ENCODE assay signal across 8 cellular contexts in the genomic region with DNA sequence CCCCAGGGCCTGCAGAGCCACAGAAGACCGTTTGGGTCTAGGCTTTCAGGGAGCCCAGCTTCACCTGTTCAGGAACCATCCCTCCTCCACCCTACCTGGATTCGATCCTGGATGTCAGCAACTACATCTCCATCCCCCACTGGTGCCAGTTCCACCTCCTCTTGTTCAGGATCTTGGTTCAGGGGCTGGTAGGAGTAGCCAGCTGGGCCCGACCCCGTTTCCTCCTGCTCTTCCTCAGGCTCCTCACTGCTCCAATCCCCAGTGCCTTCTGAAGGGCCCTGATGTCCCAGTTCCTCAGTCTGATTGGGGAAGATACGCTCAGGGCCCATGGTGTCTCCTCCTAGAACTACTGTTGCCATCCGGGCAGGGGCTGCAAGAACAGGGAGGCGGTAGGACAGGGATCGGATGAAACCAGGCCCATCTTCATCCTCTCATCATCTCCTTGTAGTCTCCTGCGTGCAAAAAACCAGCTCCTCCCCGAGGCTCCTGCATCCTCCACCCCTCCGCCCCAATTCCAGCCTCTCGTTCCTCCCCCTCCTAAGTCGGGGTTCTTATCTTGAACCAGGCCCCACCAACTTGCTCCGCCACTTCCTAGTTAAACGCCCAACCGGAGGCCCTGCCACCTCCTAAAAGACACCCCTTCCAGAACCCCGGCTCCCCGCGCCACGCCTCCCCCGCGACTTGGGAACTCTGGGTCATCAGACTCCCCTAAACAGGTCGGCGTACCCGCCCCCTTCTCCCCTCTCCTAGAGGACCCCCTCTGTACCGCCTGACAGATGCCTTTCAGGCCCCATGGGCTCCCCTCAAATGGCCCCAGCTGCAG. TPM values are rescaled to one million over a fixed set of nuclear protein-coding genes. Genes with fewer than 3 reads are reported as not detected.
DNase-seq lines count a peak whose midpoint lies in the region; ATAC-seq and FAIRE-seq lines count a peak whose summit lies in the region.

No MANE protein-coding gene starts in this region.

- H3K9ac ChIP-seq in mesenchymal stem cell (ENCODE audit: low read length), result peak overlapping the region; percentile 92

- peak overlapping the region; percentile 86 to 96 (median 90) for H3K4me3 Mint-ChIP-seq in CD8-positive, alpha-beta memory T cell

- peak overlapping the region; percentile 31 for H2BK15ac ChIP-seq in mesenchymal stem cell (ENCODE audit: low read depth, poor library complexity, severe bottlenecking)

- H3K27me3 ChIP-seq in CD8-positive, alpha-beta memory T cell (ENCODE audit: insufficient read depth, low read length, poor library complexity, severe bottlenecking), result no peaks in the 10 kb centered on the region
- no peaks in the 10 kb centered on the region for H3K27me3 ChIP-seq in mesenchymal stem cell (ENCODE audit: control insufficient read depth in 1 of 2, insufficient read depth in 1 of 2, low read length in 2 of 2)

- peaks cover 0 to 2% of the 10 kb centered on the region in 2 donors for H3K27me3 Mint-ChIP-seq in CD8-positive, alpha-beta memory T cell

- FAIRE-seq in HTR-8/SVneo (lab: Jason Lieb, UNC), result no peak

- WGBS in mesenchymal stem cell, result 8% methylated on average over 26 of the region's 26 CpGs
- 2% methylated on average over 26 of the region's 26 CpGs for WGBS in urinary bladder

- peak overlapping the region in 1 of 2 experiments; percentile 54 for H3K18ac ChIP-seq in mesenchymal stem cell (ENCODE audit: low read depth in 1 of 2, low read length in 2 of 2)

- H3K27ac ChIP-seq in CD8-positive, alpha-beta memory T cell (ENCODE audit: low read depth, low read length), result peak overlapping the region; percentile 81
- H3K27ac ChIP-seq in mesenchymal stem cell (ENCODE audit: low read length, poor library complexity, severe bottlenecking) (peak overlapping the region; percentile 10), urinary bladder (ENCODE audit: low read depth) (peak overlapping the region; percentile 61)

- H3K27ac Mint-ChIP-seq in CD8-positive, alpha-beta memory T cell, result peak overlapping the region; percentile 59 to 97 (median 92)

- H4K8ac ChIP-seq in mesenchymal stem cell (ENCODE audit: low read length), result no peak overlapping the region

- no peak overlapping the region for H2BK12ac ChIP-seq in mesenchymal stem cell (ENCODE audit: low read length in 2 of 2)

- H3K79me1 ChIP-seq in mesenchymal stem cell (replicated peaks; ENCODE audit: low read length, poor library complexity, severe bottlenecking), result peaks cover 33% of the 10 kb centered on the region

- peak overlapping the region; percentile 18 for H2AFZ ChIP-seq in mesenchymal stem cell (ENCODE audit: low read depth, low read length)

- H3K4me3 ChIP-seq in CD8-positive, alpha-beta memory T cell (ENCODE audit: low read length), result peak overlapping the region; percentile 81
- H3K4me3 ChIP-seq in mesenchymal stem cell (ENCODE audit: insufficient read depth in 1 of 2, low read depth in 1 of 2, low read length in 2 of 2) (peak overlapping the region; percentile 68 to 92), urinary bladder (ENCODE audit: low read depth, low read length) (peak overlapping the region; percentile 55)

- peaks cover 42% of the 10 kb centered on the region for H3K4me1 ChIP-seq in CD8-positive, alpha-beta memory T cell (ENCODE audit: insufficient read depth, low read length)
- H3K4me1 ChIP-seq in mesenchymal stem cell (ENCODE audit: control insufficient read depth, insufficient read depth, low read depth, low read length) (peaks cover 29% of the 10 kb centered on the region), urinary bladder (ENCODE audit: insufficient read depth) (no peaks in the 10 kb centered on the region)

- CTCF ChIA-PET in CD8-positive, alpha-beta memory T cell (lab: Charles Lee), result interaction anchor here (0.7 to 3.2 kb wide), 6 partner anchors 11 to 130 kb away, joined by 3 to 17 read pairs (median 4); partner anchors contain the start of genes KLC4, MRPL2 and PPP2R5D

- peaks cover 47 to 69% (median 53%) of the 10 kb centered on the region in 3 donors for H3K4me1 Mint-ChIP-seq in CD8-positive, alpha-beta memory T cell

- H3K36me3 Mint-ChIP-seq in CD8-positive, alpha-beta memory T cell, result peaks cover 0 to 75% (median 6%) of the 10 kb centered on the region in 3 donors

- H2AK5ac ChIP-seq in mesenchymal stem cell (ENCODE audit: low read length, severe bottlenecking), result no peak overlapping the region

- peak overlapping the region; percentile 9 for H2BK120ac ChIP-seq in mesenchymal stem cell (ENCODE audit: low read depth, low read length)

- peak; percentile 4 for ATAC-seq in GM21619 (IDR thresholded peaks at IDR 0.05; ENCODE audit: unreplicated experiment)

- no peaks in the 10 kb centered on the region for H3K9me3 ChIP-seq in CD8-positive, alpha-beta memory T cell (ENCODE audit: low read length)
- H3K9me3 ChIP-seq in mesenchymal stem cell (ENCODE audit: control insufficient read depth, low read length), result no peaks in the 10 kb centered on the region

- no peak overlapping the region for H2BK5ac ChIP-seq in mesenchymal stem cell (ENCODE audit: low read depth, low read length, poor library complexity, severe bottlenecking)

- H3K23ac ChIP-seq in mesenchymal stem cell (ENCODE audit: low read length in 2 of 2), result no peak overlapping the region

- POLR2A ChIA-PET in CD8-positive, alpha-beta memory T cell (lab: Charles Lee), result interaction anchor here (0.5 to 3.4 kb wide), 11 partner anchors 27 to 497 kb away, joined by 3 to 24 read pairs (median 5); partner anchors contain the start of genes CNPY3, CUL7, KLC4 and LRRC73

- no peak for DNase-seq in CD8-positive, alpha-beta memory T cell
- DNase-seq in NCI-H748 (lab: John Stamatoyannopoulos, UW; ENCODE audit: unreplicated experiment) (peak; percentile 52), cerebellum (ENCODE audit: low spot score) (peak; percentile 17), mesenchymal stem cell (peak; percentile 32), SHP77 (lab: John Stamatoyannopoulos, UW) (no peak), HTR-8/SVneo (ENCODE audit: insufficient read length, low spot score) (no peak)

- H4K91ac ChIP-seq in mesenchymal stem cell (ENCODE audit: low read length), result no peak overlapping the region

- H3K4me2 ChIP-seq in mesenchymal stem cell (ENCODE audit: low read length, poor library complexity, severe bottlenecking), result peak overlapping the region; percentile 79

- H3K4ac ChIP-seq in mesenchymal stem cell (ENCODE audit: low read depth in 1 of 2, low read length in 2 of 2), result no peak overlapping the region

- peaks cover 34% of the 10 kb centered on the region for H3K36me3 ChIP-seq in CD8-positive, alpha-beta memory T cell (ENCODE audit: insufficient read depth, low read length)
- H3K36me3 ChIP-seq in mesenchymal stem cell (ENCODE audit: control insufficient read depth in 1 of 2, insufficient read depth in 2 of 2, low read depth in 1 of 2, low read length in 2 of 2) (peaks cover 63% of the 10 kb centered on the region in 2 experiments), urinary bladder (ENCODE audit: insufficient read depth) (peaks cover 1% of the 10 kb centered on the region)

- no peaks in the 10 kb centered on the region for H3K9me3 Mint-ChIP-seq in CD8-positive, alpha-beta memory T cell

- peak overlapping the region in 1 of 2 experiments; percentile 82 for H3K14ac ChIP-seq in mesenchymal stem cell (ENCODE audit: low read length in 2 of 2)

RNA-seq across cellular contexts. Expression of gene MEA1, which starts 0.5 kb away (rescaled TPM):
- 100 to 1,000 TPM; 102 to 108 TPM for total RNA-seq in CD8-positive, alpha-beta memory T cell
- 84.8 TPM for polyA plus RNA-seq in CD8-positive, alpha-beta memory T cell
- total RNA-seq in cerebellum (22.4 TPM), urinary bladder (29.1 TPM)
- polyA plus RNA-seq in mesenchymal stem cell (2013, experiment 1 of 2), result 84.9 TPM
- 88.1 TPM for polyA plus RNA-seq in mesenchymal stem cell (2013, experiment 2 of 2)
- polyA plus RNA-seq in urinary bladder, result 87.7 TPM

RNA-seq across cellular contexts. Expression of gene KLHDC3, which starts 0.8 kb away (rescaled TPM):
- total RNA-seq in CD8-positive, alpha-beta memory T cell, result 10 to 100 TPM; 73.5 to 74.1 TPM
- 90.7 TPM for polyA plus RNA-seq in CD8-positive, alpha-beta memory T cell
- total RNA-seq in cerebellum (62.2 TPM), urinary bladder (75.8 TPM)
- polyA plus RNA-seq in mesenchymal stem cell (2013, experiment 1 of 2), result 51.3 TPM
- 51.0 TPM for polyA plus RNA-seq in mesenchymal stem cell (2013, experiment 2 of 2)
- 90.4 TPM for polyA plus RNA-seq in urinary bladder

RNA-seq across cellular contexts. Expression of gene RRP36, which starts 8.2 kb away (rescaled TPM):
- total RNA-seq in CD8-positive, alpha-beta memory T cell, result 100 to 1,000 TPM; 114 to 120 TPM
- polyA plus RNA-seq in CD8-positive, alpha-beta memory T cell, result 86.2 TPM
- total RNA-seq in cerebellum, result 34.5 TPM
- 117 TPM for polyA plus RNA-seq in mesenchymal stem cell (2013, experiment 1 of 2)
- polyA plus RNA-seq in mesenchymal stem cell (2013, experiment 2 of 2), result 116 TPM
- 37.1 TPM for total RNA-seq in urinary bladder
- 38.1 TPM for polyA plus RNA-seq in urinary bladder

RNA-seq across cellular contexts. Expression of gene PPP2R5D, which starts 28.9 kb away (rescaled TPM):
- total RNA-seq in CD8-positive, alpha-beta memory T cell, result 10 to 100 TPM; 52.2 to 52.4 TPM
- 32.5 TPM for polyA plus RNA-seq in CD8-positive, alpha-beta memory T cell
- 30.2 TPM for total RNA-seq in cerebellum
- 41.7 TPM for polyA plus RNA-seq in mesenchymal stem cell (2013, experiment 1 of 2)
- polyA plus RNA-seq in mesenchymal stem cell (2013, experiment 2 of 2), result 40.9 TPM
- 30.1 TPM for total RNA-seq in urinary bladder
- 43.0 TPM for polyA plus RNA-seq in urinary bladder

RNA-seq across cellular contexts. Expression of gene PEX6, which starts 34.2 kb away (rescaled TPM):
- 10 to 100 TPM; 19.2 to 20.6 TPM for total RNA-seq in CD8-positive, alpha-beta memory T cell
- polyA plus RNA-seq in CD8-positive, alpha-beta memory T cell, result 14.6 TPM
- total RNA-seq in cerebellum, result 17.1 TPM
- 5.6 TPM for polyA plus RNA-seq in mesenchymal stem cell (2013, experiment 1 of 2)
- 5.6 TPM for polyA plus RNA-seq in mesenchymal stem cell (2013, experiment 2 of 2)
- 12.2 TPM for total RNA-seq in urinary bladder
- polyA plus RNA-seq in urinary bladder, result 18.9 TPM

Comparison
In these comparisons a context has a peak if more than half of its experiments do, and no peak if none do; other contexts are left out.
1. DNase-seq: peak in NCI-H748 (single experiment), cerebellum (single experiment) and mesenchymal stem cell (single experiment); none in CD8-positive, alpha-beta memory T cell (0 of 5), SHP77 (0 of 2) and HTR-8/SVneo (single experiment).
2. H3K27ac ChIP-seq: peak in every context shown above with its lines; median percentile 81 in CD8-positive, alpha-beta memory T cell; 61 in urinary bladder; 10 in mesenchymal stem cell.
3. Peak in every context shown above with its lines, with median percentiles within 50 percentile points of each other: H3K4me3 ChIP-seq.